Comparison of ENCODE assay signal across 19 cellular contexts in genomic region chr2:10419553-10420257, GRCh38. TPM values are rescaled to one million over a fixed set of nuclear protein-coding genes. Genes with fewer than 3 reads are reported as not detected.
DNase-seq lines count a peak whose midpoint lies in the region; ATAC-seq, FAIRE-seq and TF ChIP-seq lines count a peak whose summit lies in the region.
"Had no signal": no experiment of that assay in that cellular context is flagged by ENCODE, and none has a peak within 500 bp of the region (broad histone marks: within the 10 kb centered on the region; RNA-seq: fewer than 3 reads in every experiment).

No MANE protein-coding gene starts in this region.

- H3K4me1 ChIP-seq in heart right ventricle = peaks cover 0 to 4% (median 0%) of the 10 kb centered on the region in 9 donors
- H3K4me1 ChIP-seq in osteoblast (ENCODE audit: insufficient read depth, low read length) = no peaks in the 10 kb centered on the region
- no peaks in the 10 kb centered on the region for H3K4me1 ChIP-seq in CD8-positive, alpha-beta T cell (ENCODE audit: insufficient read depth, low read length)

- peak; percentile 36 for DNase-seq in Right ventricle myocardium superior
- no peak for DNase-seq in heart right ventricle
- DNase-seq in osteoblast (ENCODE audit: insufficient read length, low spot score, missing footprints) = peak; percentile 3
- no peak for DNase-seq in urothelium cell line (ENCODE audit: low spot score)
- no peak for DNase-seq in CD8-positive, alpha-beta T cell
- DNase-seq in caudate nucleus (lab: John Stamatoyannopoulos, UW) = no peak
- DNase-seq in activated effector memory CD4-positive, alpha-beta T cell treated with Interleukin-2 at 50 U/mL for 16 hours = no peak
- DNase-seq: 8988T; Calu3; CD4-positive, alpha-beta memory T cell; DMS53; H9 had no signal

- H3K4me1 Mint-ChIP-seq in CD8-positive, alpha-beta T cell (ENCODE audit: low read depth) = peaks cover 8% of the 10 kb centered on the region
- H3K4me1 Mint-ChIP-seq: CD14-positive monocyte had no signal

- no peak overlapping the region for H2AFZ ChIP-seq in osteoblast (ENCODE audit: low read length)

- H3K27me3 ChIP-seq in heart right ventricle = no peaks in the 10 kb centered on the region
- H3K27me3 ChIP-seq in osteoblast (ENCODE audit: insufficient read depth, low read length) = no peaks in the 10 kb centered on the region
- H3K27me3 ChIP-seq in CD8-positive, alpha-beta T cell (ENCODE audit: insufficient read depth, low read length) = no peaks in the 10 kb centered on the region
- H3K27me3 ChIP-seq: BLaER1 had no signal

- no peak overlapping the region for H3K4me3 Mint-ChIP-seq in CD8-positive, alpha-beta T cell
- H3K4me3 Mint-ChIP-seq: CD14-positive monocyte; CD4-positive, alpha-beta memory T cell; H9 had no signal

- no peak overlapping the region for H3K27ac ChIP-seq in heart right ventricle
- H3K27ac ChIP-seq in osteoblast (ENCODE audit: low read depth, low read length) = no peak overlapping the region
- no peak overlapping the region for H3K27ac ChIP-seq in CD8-positive, alpha-beta T cell (ENCODE audit: low read depth, low read length)
- no peak overlapping the region for H3K27ac ChIP-seq in caudate nucleus (ENCODE audit: low read depth, low read length)
- H3K27ac ChIP-seq: BLaER1 had no signal

- H3K9me3 ChIP-seq in heart right ventricle (no peaks in the 10 kb centered on the region), osteoblast (ENCODE audit: low read depth, low read length) (no peaks in the 10 kb centered on the region)
- H3K9me3 ChIP-seq in CD8-positive, alpha-beta T cell (ENCODE audit: low read length) = no peaks in the 10 kb centered on the region
- H3K9me3 ChIP-seq: BLaER1 had no signal

- intact Hi-C loops in Right ventricle myocardium superior (cut with DNase I) = no loop called here
- intact Hi-C loops in heart right ventricle (cut with DNase I) = loop anchor here in 3 of 10 donors (5.0 to 10.0 kb wide), 3 partner anchors 155 to 435 kb away; no protein-coding TSS in a partner anchor
- intact Hi-C loops in CD8-positive, alpha-beta T cell (cut with DNase I, micrococcal nuclease) = no loop called here

- peaks cover 23% of the 10 kb centered on the region for H4K20me1 ChIP-seq in osteoblast (ENCODE audit: insufficient read depth, low read length)

- FAIRE-seq in urothelium cell line (lab: Jason Lieb, UNC) = peak; percentile 79
- FAIRE-seq: G401.6, GM12891, GM19239, H1 had no signal

- 96 to 97% methylated on average over 54 of the region's 54 CpGs for WGBS in heart right ventricle, 2 donors

- no peak overlapping the region for H3K27ac Mint-ChIP-seq in CD8-positive, alpha-beta T cell
- H3K27ac Mint-ChIP-seq: H9 had no signal

- peaks cover 54% of the 10 kb centered on the region for H3K36me3 Mint-ChIP-seq in CD8-positive, alpha-beta T cell

- no peak overlapping the region for H3K4me3 ChIP-seq in heart right ventricle
- H3K4me3 ChIP-seq in osteoblast (ENCODE audit: insufficient read depth, low read length) = no peak overlapping the region
- H3K4me3 ChIP-seq in CD8-positive, alpha-beta T cell (ENCODE audit: low read depth, low read length) = no peak overlapping the region
- H3K4me3 ChIP-seq: BLaER1 had no signal

- CTCF ChIA-PET in CD8-positive, alpha-beta T cell (lab: Charles Lee) = interaction anchor here (1.0 to 2.2 kb wide), 5 partner anchors 11 to 348 kb away, joined by 3 to 7 read pairs (median 5); no protein-coding TSS in a partner anchor

- POLR2A ChIA-PET in CD8-positive, alpha-beta T cell (lab: Charles Lee) = interaction anchor here (0.6 to 0.9 kb wide), 2 partner anchors 8 to 87 kb away, joined by 3 read pairs; no protein-coding TSS in a partner anchor

- peaks cover 0 to 54% (median 0%) of the 10 kb centered on the region in 9 donors for H3K36me3 ChIP-seq in heart right ventricle
- peaks cover 22% of the 10 kb centered on the region for H3K36me3 ChIP-seq in osteoblast (ENCODE audit: insufficient read depth, low read length)
- peaks cover 35% of the 10 kb centered on the region for H3K36me3 ChIP-seq in CD8-positive, alpha-beta T cell (ENCODE audit: insufficient read depth, low read length)

- H3K27me3 Mint-ChIP-seq in CD8-positive, alpha-beta T cell (ENCODE audit: low read depth) = no peaks in the 10 kb centered on the region
- H3K27me3 Mint-ChIP-seq: CD4-positive, alpha-beta memory T cell had no signal

- no peak for TF ChIP-seq CTCF in heart right ventricle (IDR thresholded peaks at IDR 0.05)
- no peak for TF ChIP-seq CTCF in osteoblast (IDR thresholded peaks at IDR 0.05; ENCODE audit: extremely low read depth, low read depth, low read length)
- TF ChIP-seq CTCF in CD8-positive, alpha-beta T cell (IDR thresholded peaks at IDR 0.05) = no peak

- ATAC-seq in Right ventricle myocardium superior (ENCODE audit: poor library complexity) (no peak), heart right ventricle (no peak), esophagus mucosa (peak; percentile 4)
- ATAC-seq in CD8-positive, alpha-beta T cell = no peak

- no peak overlapping the region for H3K4me2 ChIP-seq in osteoblast (ENCODE audit: insufficient read depth, low read length)
- H3K4me2 ChIP-seq: BLaER1 had no signal

- peaks cover 17% of the 10 kb centered on the region for H3K79me2 ChIP-seq in osteoblast (ENCODE audit: insufficient read depth, low read length)

- no peaks in the 10 kb centered on the region for H3K9me3 Mint-ChIP-seq in CD8-positive, alpha-beta T cell
- H3K9me3 Mint-ChIP-seq: CD14-positive monocyte; CD4-positive, alpha-beta memory T cell; H9 had no signal

RNA-seq across cellular contexts. Expression of gene ODC1, which starts 28.4 kb away (rescaled TPM):
- total RNA-seq in Right ventricle myocardium superior (33.2 TPM), heart right ventricle (10 to 100 TPM; 25.4 to 92.8 (median 56.0) TPM), esophagus mucosa (21.6 TPM), osteoblast (106 and 109 TPM in 2 replicates)
- 10 to 100 TPM in 1 of 2 donors, 1 to 10 TPM in 1; 4.1 to 81.9 TPM for polyA plus RNA-seq in heart right ventricle
- total RNA-seq in CD8-positive, alpha-beta T cell = 100 to 1,000 TPM; 157 to 162 TPM

Comparison
In these comparisons a context has a peak if more than half of its experiments do, and no peak if none do; other contexts are left out.
1. DNase-seq: peak in Right ventricle myocardium superior (single experiment) and osteoblast (single experiment); none in heart right ventricle (0 of 2), urothelium cell line (single experiment), CD8-positive, alpha-beta T cell (0 of 7), caudate nucleus (0 of 61) and activated effector memory CD4-positive, alpha-beta T cell treated with Interleukin-2 at 50 U/mL for 16 hours (single experiment).